In the genomic region with DNA sequence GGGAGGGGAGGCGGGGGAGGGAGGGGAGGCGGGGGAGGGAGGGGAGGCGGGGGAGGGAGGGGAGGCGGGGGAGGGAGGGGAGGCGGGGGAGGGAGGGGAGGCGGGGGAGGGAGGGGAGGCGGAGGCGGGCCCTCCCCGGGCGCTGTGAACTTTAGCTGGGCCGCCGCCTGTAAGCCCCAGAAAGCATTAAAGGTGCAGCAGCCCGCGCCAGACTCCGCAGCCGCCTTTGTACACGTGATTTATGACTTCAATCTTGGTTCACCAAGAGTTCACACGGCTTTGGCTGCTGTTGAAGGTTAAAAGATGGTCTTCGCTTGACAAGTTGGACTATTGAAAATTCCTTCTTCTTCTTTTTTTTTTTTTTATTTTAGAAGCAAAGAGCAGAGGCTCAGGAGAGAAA, we compare ENCODE assay signal across 1 cellular context.
TF ChIP-seq lines count a peak whose summit lies in the region.

No MANE protein-coding gene starts in this region.

TF ChIP-seq in K562, 482 proteins besides CTCF, POLR2A, EP300 and RAD21 (continued from another document):
- peak; percentile 82 for TF ChIP-seq MEIS2 (IDR thresholded peaks at IDR 0.05; ENCODE audit: partially characterized antibody)
- peak; percentile 34; the same call in 1 of the 2 replicates for TF ChIP-seq BHLHE40 (IDR thresholded peaks at IDR 0.05; ENCODE audit: low read length)
- 0 out of 2 replicates have a peak, but pooled peaks have one; percentile 44 for TF ChIP-seq CXXC5 (CRISPR knock-in tag; IDR thresholded peaks at IDR 0.05)
- TF ChIP-seq, protein P1, sequence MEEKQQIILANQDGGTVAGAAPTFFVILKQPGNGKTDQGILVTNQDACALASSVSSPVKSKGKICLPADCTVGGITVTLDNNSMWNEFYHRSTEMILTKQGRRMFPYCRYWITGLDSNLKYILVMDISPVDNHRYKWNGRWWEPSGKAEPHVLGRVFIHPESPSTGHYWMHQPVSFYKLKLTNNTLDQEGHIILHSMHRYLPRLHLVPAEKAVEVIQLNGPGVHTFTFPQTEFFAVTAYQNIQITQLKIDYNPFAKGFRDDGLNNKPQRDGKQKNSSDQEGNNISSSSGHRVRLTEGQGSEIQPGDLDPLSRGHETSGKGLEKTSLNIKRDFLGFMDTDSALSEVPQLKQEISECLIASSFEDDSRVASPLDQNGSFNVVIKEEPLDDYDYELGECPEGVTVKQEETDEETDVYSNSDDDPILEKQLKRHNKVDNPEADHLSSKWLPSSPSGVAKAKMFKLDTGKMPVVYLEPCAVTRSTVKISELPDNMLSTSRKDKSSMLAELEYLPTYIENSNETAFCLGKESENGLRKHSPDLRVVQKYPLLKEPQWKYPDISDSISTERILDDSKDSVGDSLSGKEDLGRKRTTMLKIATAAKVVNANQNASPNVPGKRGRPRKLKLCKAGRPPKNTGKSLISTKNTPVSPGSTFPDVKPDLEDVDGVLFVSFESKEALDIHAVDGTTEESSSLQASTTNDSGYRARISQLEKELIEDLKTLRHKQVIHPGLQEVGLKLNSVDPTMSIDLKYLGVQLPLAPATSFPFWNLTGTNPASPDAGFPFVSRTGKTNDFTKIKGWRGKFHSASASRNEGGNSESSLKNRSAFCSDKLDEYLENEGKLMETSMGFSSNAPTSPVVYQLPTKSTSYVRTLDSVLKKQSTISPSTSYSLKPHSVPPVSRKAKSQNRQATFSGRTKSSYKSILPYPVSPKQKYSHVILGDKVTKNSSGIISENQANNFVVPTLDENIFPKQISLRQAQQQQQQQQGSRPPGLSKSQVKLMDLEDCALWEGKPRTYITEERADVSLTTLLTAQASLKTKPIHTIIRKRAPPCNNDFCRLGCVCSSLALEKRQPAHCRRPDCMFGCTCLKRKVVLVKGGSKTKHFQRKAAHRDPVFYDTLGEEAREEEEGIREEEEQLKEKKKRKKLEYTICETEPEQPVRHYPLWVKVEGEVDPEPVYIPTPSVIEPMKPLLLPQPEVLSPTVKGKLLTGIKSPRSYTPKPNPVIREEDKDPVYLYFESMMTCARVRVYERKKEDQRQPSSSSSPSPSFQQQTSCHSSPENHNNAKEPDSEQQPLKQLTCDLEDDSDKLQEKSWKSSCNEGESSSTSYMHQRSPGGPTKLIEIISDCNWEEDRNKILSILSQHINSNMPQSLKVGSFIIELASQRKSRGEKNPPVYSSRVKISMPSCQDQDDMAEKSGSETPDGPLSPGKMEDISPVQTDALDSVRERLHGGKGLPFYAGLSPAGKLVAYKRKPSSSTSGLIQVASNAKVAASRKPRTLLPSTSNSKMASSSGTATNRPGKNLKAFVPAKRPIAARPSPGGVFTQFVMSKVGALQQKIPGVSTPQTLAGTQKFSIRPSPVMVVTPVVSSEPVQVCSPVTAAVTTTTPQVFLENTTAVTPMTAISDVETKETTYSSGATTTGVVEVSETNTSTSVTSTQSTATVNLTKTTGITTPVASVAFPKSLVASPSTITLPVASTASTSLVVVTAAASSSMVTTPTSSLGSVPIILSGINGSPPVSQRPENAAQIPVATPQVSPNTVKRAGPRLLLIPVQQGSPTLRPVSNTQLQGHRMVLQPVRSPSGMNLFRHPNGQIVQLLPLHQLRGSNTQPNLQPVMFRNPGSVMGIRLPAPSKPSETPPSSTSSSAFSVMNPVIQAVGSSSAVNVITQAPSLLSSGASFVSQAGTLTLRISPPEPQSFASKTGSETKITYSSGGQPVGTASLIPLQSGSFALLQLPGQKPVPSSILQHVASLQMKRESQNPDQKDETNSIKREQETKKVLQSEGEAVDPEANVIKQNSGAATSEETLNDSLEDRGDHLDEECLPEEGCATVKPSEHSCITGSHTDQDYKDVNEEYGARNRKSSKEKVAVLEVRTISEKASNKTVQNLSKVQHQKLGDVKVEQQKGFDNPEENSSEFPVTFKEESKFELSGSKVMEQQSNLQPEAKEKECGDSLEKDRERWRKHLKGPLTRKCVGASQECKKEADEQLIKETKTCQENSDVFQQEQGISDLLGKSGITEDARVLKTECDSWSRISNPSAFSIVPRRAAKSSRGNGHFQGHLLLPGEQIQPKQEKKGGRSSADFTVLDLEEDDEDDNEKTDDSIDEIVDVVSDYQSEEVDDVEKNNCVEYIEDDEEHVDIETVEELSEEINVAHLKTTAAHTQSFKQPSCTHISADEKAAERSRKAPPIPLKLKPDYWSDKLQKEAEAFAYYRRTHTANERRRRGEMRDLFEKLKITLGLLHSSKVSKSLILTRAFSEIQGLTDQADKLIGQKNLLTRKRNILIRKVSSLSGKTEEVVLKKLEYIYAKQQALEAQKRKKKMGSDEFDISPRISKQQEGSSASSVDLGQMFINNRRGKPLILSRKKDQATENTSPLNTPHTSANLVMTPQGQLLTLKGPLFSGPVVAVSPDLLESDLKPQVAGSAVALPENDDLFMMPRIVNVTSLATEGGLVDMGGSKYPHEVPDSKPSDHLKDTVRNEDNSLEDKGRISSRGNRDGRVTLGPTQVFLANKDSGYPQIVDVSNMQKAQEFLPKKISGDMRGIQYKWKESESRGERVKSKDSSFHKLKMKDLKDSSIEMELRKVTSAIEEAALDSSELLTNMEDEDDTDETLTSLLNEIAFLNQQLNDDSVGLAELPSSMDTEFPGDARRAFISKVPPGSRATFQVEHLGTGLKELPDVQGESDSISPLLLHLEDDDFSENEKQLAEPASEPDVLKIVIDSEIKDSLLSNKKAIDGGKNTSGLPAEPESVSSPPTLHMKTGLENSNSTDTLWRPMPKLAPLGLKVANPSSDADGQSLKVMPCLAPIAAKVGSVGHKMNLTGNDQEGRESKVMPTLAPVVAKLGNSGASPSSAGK (IDR thresholded peaks at IDR 0.05) = 0 out of 2 replicates have a peak, but pooled peaks have one; percentile 21
- TF ChIP-seq, protein P2, sequence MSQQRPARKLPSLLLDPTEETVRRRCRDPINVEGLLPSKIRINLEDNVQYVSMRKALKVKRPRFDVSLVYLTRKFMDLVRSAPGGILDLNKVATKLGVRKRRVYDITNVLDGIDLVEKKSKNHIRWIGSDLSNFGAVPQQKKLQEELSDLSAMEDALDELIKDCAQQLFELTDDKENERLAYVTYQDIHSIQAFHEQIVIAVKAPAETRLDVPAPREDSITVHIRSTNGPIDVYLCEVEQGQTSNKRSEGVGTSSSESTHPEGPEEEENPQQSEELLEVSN (IDR thresholded peaks at IDR 0.05; ENCODE audit: borderline replicate concordance in 1 of 2, extremely low read depth in 1 of 2, insufficient read depth in 1 of 2, insufficient read length in 1 of 2, low read depth in 1 of 2, low read length in 1 of 2, poor library complexity in 1 of 2, severe bottlenecking in 1 of 2) = peak in 1 of 2 experiments; percentile 48
